1 cellular context compared by ENCODE assay signal in the genomic region with DNA sequence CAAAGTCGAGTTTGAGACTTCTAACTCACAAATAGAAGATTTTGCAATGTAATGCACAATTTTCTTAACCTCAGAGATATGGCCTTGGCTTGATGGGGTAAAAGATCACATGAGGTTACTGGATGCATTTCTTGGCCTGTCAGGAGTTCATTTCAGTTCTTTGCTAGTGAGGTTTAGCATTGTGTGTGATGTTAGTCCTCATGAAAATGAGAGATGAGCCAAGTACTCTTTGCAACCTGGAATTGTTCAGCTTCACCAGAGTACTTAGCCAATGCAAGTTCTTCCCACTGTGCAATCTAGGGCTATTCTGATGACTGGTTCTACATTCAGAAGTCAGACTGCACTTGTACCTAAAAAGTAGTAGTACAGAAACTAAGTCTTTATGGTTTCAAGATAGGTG.
TF ChIP-seq lines count a peak whose summit lies in the region.

No MANE protein-coding gene starts in this region.

TF ChIP-seq in HepG2, 621 proteins besides CTCF, POLR2A, EP300 and RAD21 (continued from another document):
- TF ChIP-seq, protein P1, sequence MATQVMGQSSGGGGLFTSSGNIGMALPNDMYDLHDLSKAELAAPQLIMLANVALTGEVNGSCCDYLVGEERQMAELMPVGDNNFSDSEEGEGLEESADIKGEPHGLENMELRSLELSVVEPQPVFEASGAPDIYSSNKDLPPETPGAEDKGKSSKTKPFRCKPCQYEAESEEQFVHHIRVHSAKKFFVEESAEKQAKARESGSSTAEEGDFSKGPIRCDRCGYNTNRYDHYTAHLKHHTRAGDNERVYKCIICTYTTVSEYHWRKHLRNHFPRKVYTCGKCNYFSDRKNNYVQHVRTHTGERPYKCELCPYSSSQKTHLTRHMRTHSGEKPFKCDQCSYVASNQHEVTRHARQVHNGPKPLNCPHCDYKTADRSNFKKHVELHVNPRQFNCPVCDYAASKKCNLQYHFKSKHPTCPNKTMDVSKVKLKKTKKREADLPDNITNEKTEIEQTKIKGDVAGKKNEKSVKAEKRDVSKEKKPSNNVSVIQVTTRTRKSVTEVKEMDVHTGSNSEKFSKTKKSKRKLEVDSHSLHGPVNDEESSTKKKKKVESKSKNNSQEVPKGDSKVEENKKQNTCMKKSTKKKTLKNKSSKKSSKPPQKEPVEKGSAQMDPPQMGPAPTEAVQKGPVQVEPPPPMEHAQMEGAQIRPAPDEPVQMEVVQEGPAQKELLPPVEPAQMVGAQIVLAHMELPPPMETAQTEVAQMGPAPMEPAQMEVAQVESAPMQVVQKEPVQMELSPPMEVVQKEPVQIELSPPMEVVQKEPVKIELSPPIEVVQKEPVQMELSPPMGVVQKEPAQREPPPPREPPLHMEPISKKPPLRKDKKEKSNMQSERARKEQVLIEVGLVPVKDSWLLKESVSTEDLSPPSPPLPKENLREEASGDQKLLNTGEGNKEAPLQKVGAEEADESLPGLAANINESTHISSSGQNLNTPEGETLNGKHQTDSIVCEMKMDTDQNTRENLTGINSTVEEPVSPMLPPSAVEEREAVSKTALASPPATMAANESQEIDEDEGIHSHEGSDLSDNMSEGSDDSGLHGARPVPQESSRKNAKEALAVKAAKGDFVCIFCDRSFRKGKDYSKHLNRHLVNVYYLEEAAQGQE (IDR thresholded peaks at IDR 0.05; ENCODE audit: borderline replicate concordance in 1 of 2, low read depth in 1 of 2, low read length in 2 of 2), result no peak
- TF ChIP-seq, protein P2, sequence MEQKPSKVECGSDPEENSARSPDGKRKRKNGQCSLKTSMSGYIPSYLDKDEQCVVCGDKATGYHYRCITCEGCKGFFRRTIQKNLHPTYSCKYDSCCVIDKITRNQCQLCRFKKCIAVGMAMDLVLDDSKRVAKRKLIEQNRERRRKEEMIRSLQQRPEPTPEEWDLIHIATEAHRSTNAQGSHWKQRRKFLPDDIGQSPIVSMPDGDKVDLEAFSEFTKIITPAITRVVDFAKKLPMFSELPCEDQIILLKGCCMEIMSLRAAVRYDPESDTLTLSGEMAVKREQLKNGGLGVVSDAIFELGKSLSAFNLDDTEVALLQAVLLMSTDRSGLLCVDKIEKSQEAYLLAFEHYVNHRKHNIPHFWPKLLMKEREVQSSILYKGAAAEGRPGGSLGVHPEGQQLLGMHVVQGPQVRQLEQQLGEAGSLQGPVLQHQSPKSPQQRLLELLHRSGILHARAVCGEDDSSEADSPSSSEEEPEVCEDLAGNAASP (CRISPR knock-in tag; IDR thresholded peaks at IDR 0.05; ENCODE audit: borderline replicate concordance), result 0 out of 2 replicates have a peak, but pooled peaks have one; percentile 22
